Comparison of ENCODE assay signal across 20 cellular contexts in genomic region chr12:99915251-99916082, GRCh38.
DNase-seq lines count a peak whose midpoint lies in the region; FAIRE-seq and TF ChIP-seq lines count a peak whose summit lies in the region.
"Had no signal": no experiment of that assay in that cellular context is flagged by ENCODE, and none has a peak within 500 bp of the region (broad histone marks: within the 10 kb centered on the region; RNA-seq: fewer than 3 reads in every experiment).

No MANE protein-coding gene starts in this region.

- no peaks in the 10 kb centered on the region for H3K27me3 Mint-ChIP-seq in Calu3 (ENCODE audit: unreplicated experiment)
- no peaks in the 10 kb centered on the region for H3K27me3 Mint-ChIP-seq in activated naive CD4-positive, alpha-beta T cell treated with anti-CD3 and anti-CD28 coated beads, Interleukin-2, amount 10 ng/mL, durations not matched to agents 7 days and 5 days
- no peaks in the 10 kb centered on the region for H3K27me3 Mint-ChIP-seq in activated CD4-positive, alpha-beta T cell treated with anti-CD3 and anti-CD28 coated beads, Interleukin-2, amount 10 ng/mL, durations not matched to agents 24 days and 14 days
- H3K27me3 Mint-ChIP-seq: activated naive CD8-positive, alpha-beta T cell treated with anti-CD3 and anti-CD28 coated beads, Interleukin-2, amount 10 ng/mL, durations not matched to agents 7 days and 5 days; CD4-positive, alpha-beta T cell had no signal

- H3K4me3 Mint-ChIP-seq in Calu3 (ENCODE audit: low read depth, unreplicated experiment): no peak overlapping the region
- no peak overlapping the region for H3K4me3 Mint-ChIP-seq in activated naive CD4-positive, alpha-beta T cell treated with anti-CD3 and anti-CD28 coated beads, Interleukin-2, amount 10 ng/mL, durations not matched to agents 7 days and 5 days
- no peak overlapping the region for H3K4me3 Mint-ChIP-seq in activated CD4-positive, alpha-beta T cell treated with anti-CD3 and anti-CD28 coated beads, Interleukin-2, amount 10 ng/mL, durations not matched to agents 24 days and 14 days
- H3K4me3 Mint-ChIP-seq: activated naive CD8-positive, alpha-beta T cell treated with anti-CD3 and anti-CD28 coated beads, Interleukin-2, amount 10 ng/mL, durations not matched to agents 7 days and 5 days; CD4-positive, alpha-beta T cell; naive thymus-derived CD4-positive, alpha-beta T cell had no signal

- FAIRE-seq in HTR-8/SVneo (lab: Jason Lieb, UNC): peak; percentile 87
- FAIRE-seq: H1 had no signal

- TF ChIP-seq POLR2A in thyroid gland (IDR thresholded peaks at IDR 0.05): no peak

- TF ChIP-seq CTCF in Calu3 (IDR thresholded peaks at IDR 0.05; ENCODE audit: unreplicated experiment) (no peak), brain microvascular endothelial cell (IDR thresholded peaks at IDR 0.05; ENCODE audit: low read depth, low read length, missing control alignments) (no peak), osteoblast (IDR thresholded peaks at IDR 0.05; ENCODE audit: extremely low read depth, low read depth, low read length) (no peak), thyroid gland (IDR thresholded peaks at IDR 0.05) (no peak)

- 91% methylated on average over 6 of the region's 6 CpGs for WGBS in thyroid gland, 2 donors

- intact Hi-C loops in Calu3 (cut with micrococcal nuclease; ENCODE audit: unreplicated experiment): no loop called here
- intact Hi-C loops in activated CD4-positive, alpha-beta T cell treated with anti-CD3 and anti-CD28 coated beads, Interleukin-2, amount 10 ng/mL, durations not matched to agents 24 days and 14 days (cut with micrococcal nuclease): no loop called here
- intact Hi-C loops in thyroid gland (cut with DNase I): no loop called here

- in situ Hi-C loops in brain microvascular endothelial cell (cut with HindIII; ENCODE audit: low pct_ligation_motif_present, low sequenced_read_pairs): no loop called here

- H3K36me3 ChIP-seq in brain microvascular endothelial cell (replicated peaks) (no peaks in the 10 kb centered on the region), osteoblast (ENCODE audit: insufficient read depth, low read length) (no peaks in the 10 kb centered on the region), thyroid gland (no peaks in the 10 kb centered on the region)
- H3K36me3 ChIP-seq: thoracic aorta had no signal

- H3K4me2 ChIP-seq in osteoblast (ENCODE audit: insufficient read depth, low read length): peak overlapping the region; percentile 18

- peaks cover 16% of the 10 kb centered on the region for H3K4me1 Mint-ChIP-seq in Calu3 (ENCODE audit: low read depth, unreplicated experiment)
- H3K4me1 Mint-ChIP-seq in activated naive CD4-positive, alpha-beta T cell treated with anti-CD3 and anti-CD28 coated beads, Interleukin-2, amount 10 ng/mL, durations not matched to agents 7 days and 5 days: no peaks in the 10 kb centered on the region
- no peaks in the 10 kb centered on the region for H3K4me1 Mint-ChIP-seq in activated CD4-positive, alpha-beta T cell treated with anti-CD3 and anti-CD28 coated beads, Interleukin-2, amount 10 ng/mL, durations not matched to agents 24 days and 14 days
- H3K4me1 Mint-ChIP-seq: activated naive CD8-positive, alpha-beta T cell treated with anti-CD3 and anti-CD28 coated beads, Interleukin-2, amount 10 ng/mL, durations not matched to agents 7 days and 5 days; naive thymus-derived CD4-positive, alpha-beta T cell had no signal

- H3K36me3 Mint-ChIP-seq in Calu3 (ENCODE audit: insufficient read depth, unreplicated experiment): no peaks in the 10 kb centered on the region
- no peaks in the 10 kb centered on the region for H3K36me3 Mint-ChIP-seq in activated naive CD4-positive, alpha-beta T cell treated with anti-CD3 and anti-CD28 coated beads, Interleukin-2, amount 10 ng/mL, durations not matched to agents 7 days and 5 days
- no peaks in the 10 kb centered on the region for H3K36me3 Mint-ChIP-seq in activated CD4-positive, alpha-beta T cell treated with anti-CD3 and anti-CD28 coated beads, Interleukin-2, amount 10 ng/mL, durations not matched to agents 24 days and 14 days (ENCODE audit: low read depth)
- H3K36me3 Mint-ChIP-seq: activated naive CD8-positive, alpha-beta T cell treated with anti-CD3 and anti-CD28 coated beads, Interleukin-2, amount 10 ng/mL, durations not matched to agents 7 days and 5 days; naive thymus-derived CD4-positive, alpha-beta T cell had no signal

- H3K9me3 Mint-ChIP-seq in Calu3 (ENCODE audit: low read depth, unreplicated experiment): no peaks in the 10 kb centered on the region
- H3K9me3 Mint-ChIP-seq in activated naive CD4-positive, alpha-beta T cell treated with anti-CD3 and anti-CD28 coated beads, Interleukin-2, amount 10 ng/mL, durations not matched to agents 7 days and 5 days: no peaks in the 10 kb centered on the region
- no peaks in the 10 kb centered on the region for H3K9me3 Mint-ChIP-seq in activated CD4-positive, alpha-beta T cell treated with anti-CD3 and anti-CD28 coated beads, Interleukin-2, amount 10 ng/mL, durations not matched to agents 24 days and 14 days
- H3K9me3 Mint-ChIP-seq: activated naive CD8-positive, alpha-beta T cell treated with anti-CD3 and anti-CD28 coated beads, Interleukin-2, amount 10 ng/mL, durations not matched to agents 7 days and 5 days had no signal

- H3K27ac Mint-ChIP-seq in Calu3 (ENCODE audit: unreplicated experiment): peak overlapping the region; percentile 10
- H3K27ac Mint-ChIP-seq in activated naive CD4-positive, alpha-beta T cell treated with anti-CD3 and anti-CD28 coated beads, Interleukin-2, amount 10 ng/mL, durations not matched to agents 7 days and 5 days: no peak overlapping the region
- no peak overlapping the region for H3K27ac Mint-ChIP-seq in activated CD4-positive, alpha-beta T cell treated with anti-CD3 and anti-CD28 coated beads, Interleukin-2, amount 10 ng/mL, durations not matched to agents 24 days and 14 days
- H3K27ac Mint-ChIP-seq: activated naive CD8-positive, alpha-beta T cell treated with anti-CD3 and anti-CD28 coated beads, Interleukin-2, amount 10 ng/mL, durations not matched to agents 7 days and 5 days; CD4-positive, alpha-beta T cell; naive thymus-derived CD4-positive, alpha-beta T cell had no signal

- no peaks in the 10 kb centered on the region for H4K20me1 ChIP-seq in osteoblast (ENCODE audit: insufficient read depth, low read length)

- peaks cover 39% of the 10 kb centered on the region for H3K4me1 ChIP-seq in osteoblast (ENCODE audit: insufficient read depth, low read length)
- H3K4me1 ChIP-seq in thyroid gland: peaks cover 17 to 21% of the 10 kb centered on the region in 2 donors

- H3K4me3 ChIP-seq in brain microvascular endothelial cell (ENCODE audit: low read depth, low read length) (no peak overlapping the region), osteoblast (ENCODE audit: insufficient read depth, low read length) (no peak overlapping the region), thyroid gland (replicated peaks in 1 of 3) (no peak overlapping the region)
- H3K4me3 ChIP-seq: SK-N-MC, skin epidermis, thoracic aorta had no signal

- DNase-seq in Calu3 (no peak), HTR-8/SVneo (ENCODE audit: insufficient read length, low spot score) (peak; percentile 3), brain microvascular endothelial cell (peak; percentile 78), osteoblast (ENCODE audit: insufficient read length, low spot score, missing footprints) (peak; percentile 73), thyroid gland (no peak)
- DNase-seq in activated naive CD4-positive, alpha-beta T cell treated with anti-CD3 and anti-CD28 coated beads, Interleukin-2, amount 10 ng/mL, durations not matched to agents 7 days and 5 days: no peak
- DNase-seq in NK-92 treated with Interleukin-12 subunit alpha and Interleukin-12 subunit beta, amount 100 ng/mL, for 24 hours (lab: John Stamatoyannopoulos, UW): no peak
- no peak for DNase-seq in activated CD4-positive, alpha-beta T cell treated with anti-CD3 and anti-CD28 coated beads, Interleukin-2, amount 10 ng/mL, durations not matched to agents 24 days and 14 days
- DNase-seq: activated naive CD8-positive, alpha-beta T cell treated with anti-CD3 and anti-CD28 coated beads, Interleukin-2, amount 10 ng/mL, durations not matched to agents 7 days and 5 days; activated T-cell treated with anti-CD3 and anti-CD28 coated beads, Interleukin-2, amount 50 U/mL, for 48 hours; CD4-positive, alpha-beta T cell; cerebellar nuclear complex; DND-41; naive thymus-derived CD4-positive, alpha-beta T cell; NCI-H2029 treated with DMSO at 0.1 percent for 48 hours; NCI-H524 had no signal

- BruUV-seq in Calu3 (replicated peaks; lab: Mats Ljungman, UMichigan): no TSS peak

- H3K27ac ChIP-seq in brain microvascular endothelial cell (peak overlapping the region; percentile 68), osteoblast (ENCODE audit: low read depth, low read length) (peak overlapping the region; percentile 81), thyroid gland (no peak overlapping the region)
- H3K27ac ChIP-seq: SK-N-MC, skin epidermis, thoracic aorta had no signal

- H3K79me2 ChIP-seq in osteoblast (ENCODE audit: insufficient read depth, low read length): no peaks in the 10 kb centered on the region

- H3K9me3 ChIP-seq in osteoblast (ENCODE audit: low read depth, low read length) (no peaks in the 10 kb centered on the region), thyroid gland (no peaks in the 10 kb centered on the region)
- H3K9me3 ChIP-seq: thoracic aorta had no signal

- H3K27me3 ChIP-seq in brain microvascular endothelial cell (replicated peaks): no peaks in the 10 kb centered on the region
- no peaks in the 10 kb centered on the region for H3K27me3 ChIP-seq in osteoblast (ENCODE audit: insufficient read depth, low read length)
- no peaks in the 10 kb centered on the region for H3K27me3 ChIP-seq in thyroid gland

- CTCF ChIA-PET in Calu3 (lab: Charles Lee): interaction anchor here (0.6 to 0.7 kb wide), 2 partner anchors 33 to 102 kb away, joined by 4 to 8 read pairs; no protein-coding TSS in a partner anchor
- CTCF ChIA-PET in activated naive CD4-positive, alpha-beta T cell treated with anti-CD3 and anti-CD28 coated beads, Interleukin-2, amount 10 ng/mL, durations not matched to agents 7 days and 5 days (lab: Charles Lee): interaction anchor here (1.4 kb wide), 1 partner anchor 62 kb away, joined by 3 read pairs; no protein-coding TSS in a partner anchor

- no peak overlapping the region for H2AFZ ChIP-seq in osteoblast (ENCODE audit: low read length)

Comparison
In these comparisons a context has a peak if more than half of its experiments do, and no peak if none do; other contexts are left out.
1. DNase-seq: peak in HTR-8/SVneo (single experiment), brain microvascular endothelial cell (single experiment) and osteoblast (single experiment); none in Calu3 (single experiment), activated naive CD4-positive, alpha-beta T cell treated with anti-CD3 and anti-CD28 coated beads, Interleukin-2, amount 10 ng/mL, durations not matched to agents 7 days and 5 days (single experiment), NK-92 treated with Interleukin-12 subunit alpha and Interleukin-12 subunit beta, amount 100 ng/mL, for 24 hours (single experiment), activated CD4-positive, alpha-beta T cell treated with anti-CD3 and anti-CD28 coated beads, Interleukin-2, amount 10 ng/mL, durations not matched to agents 24 days and 14 days (single experiment) and thyroid gland (0 of 2).
2. H3K27ac ChIP-seq: peak in brain microvascular endothelial cell (single experiment) and osteoblast (single experiment); none in thyroid gland (0 of 3).